ENCODE assay signal across 1 cellular context in the genomic region with DNA sequence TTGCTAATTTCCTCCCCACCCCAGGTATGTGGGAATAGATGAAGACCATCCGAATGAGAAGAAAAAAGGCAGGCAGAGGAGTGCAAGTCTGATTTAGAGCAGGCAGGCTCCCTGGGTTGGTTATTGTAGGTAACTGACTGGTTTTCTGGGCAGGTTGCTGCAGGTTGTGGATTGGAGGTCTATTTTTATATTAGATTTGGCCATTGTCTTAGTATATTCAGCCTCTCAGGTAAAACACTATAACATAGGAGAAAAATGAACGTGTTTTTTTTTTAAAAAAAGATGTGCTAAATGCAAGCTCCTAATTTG.
TF ChIP-seq lines count a peak whose summit lies in the region.

No MANE protein-coding gene starts in this region.

TF ChIP-seq in IMR-90, 13 proteins besides CTCF, POLR2A, EP300 and RAD21 (continued from another document):
- no peak for TF ChIP-seq CHD1 (IDR thresholded peaks at IDR 0.05; ENCODE audit: low read depth, low read length)
TF ChIP-seq in IMR-90: peak in this region for 1.
